In the genomic region with DNA sequence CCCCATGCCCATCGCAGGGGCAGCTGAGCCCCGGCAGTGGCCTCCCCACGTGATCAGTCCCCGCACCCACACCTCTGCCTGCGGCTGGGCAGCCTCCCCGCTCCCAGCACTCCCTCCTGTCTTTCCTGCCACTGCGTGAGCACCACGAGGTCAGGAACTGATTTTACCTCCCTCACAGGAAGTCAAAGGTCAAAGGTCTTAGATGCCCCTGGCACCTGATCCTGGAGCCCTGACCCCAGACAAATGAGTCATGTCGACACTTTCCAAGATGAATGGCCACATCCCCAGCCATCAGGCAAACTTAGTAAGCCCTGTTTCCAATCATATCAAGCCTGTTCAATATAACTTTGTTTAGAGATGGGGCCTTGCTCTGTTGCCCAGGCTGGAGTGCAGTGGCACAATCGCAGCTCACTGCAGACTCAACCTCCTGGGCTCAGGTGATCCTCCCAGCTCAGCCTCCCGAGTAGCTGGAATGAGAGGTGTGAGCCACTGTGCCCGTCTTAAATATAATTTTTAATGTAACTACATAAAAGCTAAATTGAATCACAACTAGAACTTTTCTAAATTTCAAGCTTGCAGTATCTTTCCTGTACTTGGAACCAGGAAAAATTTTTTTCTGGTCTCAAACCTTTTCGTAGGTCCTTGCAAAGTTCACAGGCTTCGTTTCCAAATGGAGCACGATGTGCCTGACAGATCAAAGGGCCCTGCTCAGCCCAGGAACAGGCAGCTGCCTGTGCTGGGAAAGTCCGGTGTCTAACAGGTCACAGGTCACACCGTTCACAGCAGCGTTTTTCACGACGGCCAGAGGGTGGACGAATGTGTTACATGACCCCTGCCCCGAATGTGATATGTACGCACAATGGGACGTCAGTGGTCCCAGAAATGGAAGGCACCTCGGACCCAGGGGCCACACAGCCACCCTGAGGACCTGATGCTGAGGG, we compare ENCODE assay signal across 1 cellular context.
TF ChIP-seq lines count a peak whose summit lies in the region.

No MANE protein-coding gene starts in this region.

TF ChIP-seq in HepG2, 621 proteins besides CTCF, POLR2A, EP300 and RAD21 (continued from another document and continues in another):
- TF ChIP-seq, protein P1, sequence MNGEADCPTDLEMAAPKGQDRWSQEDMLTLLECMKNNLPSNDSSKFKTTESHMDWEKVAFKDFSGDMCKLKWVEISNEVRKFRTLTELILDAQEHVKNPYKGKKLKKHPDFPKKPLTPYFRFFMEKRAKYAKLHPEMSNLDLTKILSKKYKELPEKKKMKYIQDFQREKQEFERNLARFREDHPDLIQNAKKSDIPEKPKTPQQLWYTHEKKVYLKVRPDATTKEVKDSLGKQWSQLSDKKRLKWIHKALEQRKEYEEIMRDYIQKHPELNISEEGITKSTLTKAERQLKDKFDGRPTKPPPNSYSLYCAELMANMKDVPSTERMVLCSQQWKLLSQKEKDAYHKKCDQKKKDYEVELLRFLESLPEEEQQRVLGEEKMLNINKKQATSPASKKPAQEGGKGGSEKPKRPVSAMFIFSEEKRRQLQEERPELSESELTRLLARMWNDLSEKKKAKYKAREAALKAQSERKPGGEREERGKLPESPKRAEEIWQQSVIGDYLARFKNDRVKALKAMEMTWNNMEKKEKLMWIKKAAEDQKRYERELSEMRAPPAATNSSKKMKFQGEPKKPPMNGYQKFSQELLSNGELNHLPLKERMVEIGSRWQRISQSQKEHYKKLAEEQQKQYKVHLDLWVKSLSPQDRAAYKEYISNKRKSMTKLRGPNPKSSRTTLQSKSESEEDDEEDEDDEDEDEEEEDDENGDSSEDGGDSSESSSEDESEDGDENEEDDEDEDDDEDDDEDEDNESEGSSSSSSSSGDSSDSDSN (CRISPR knock-in tag; IDR thresholded peaks at IDR 0.05) = peak; percentile 13
- TF ChIP-seq ZNF747 (CRISPR knock-in tag; IDR thresholded peaks at IDR 0.05; ENCODE audit: borderline replicate concordance) = no peak
- TF ChIP-seq, protein P2, sequence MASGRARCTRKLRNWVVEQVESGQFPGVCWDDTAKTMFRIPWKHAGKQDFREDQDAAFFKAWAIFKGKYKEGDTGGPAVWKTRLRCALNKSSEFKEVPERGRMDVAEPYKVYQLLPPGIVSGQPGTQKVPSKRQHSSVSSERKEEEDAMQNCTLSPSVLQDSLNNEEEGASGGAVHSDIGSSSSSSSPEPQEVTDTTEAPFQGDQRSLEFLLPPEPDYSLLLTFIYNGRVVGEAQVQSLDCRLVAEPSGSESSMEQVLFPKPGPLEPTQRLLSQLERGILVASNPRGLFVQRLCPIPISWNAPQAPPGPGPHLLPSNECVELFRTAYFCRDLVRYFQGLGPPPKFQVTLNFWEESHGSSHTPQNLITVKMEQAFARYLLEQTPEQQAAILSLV (CRISPR knock-in tag; IDR thresholded peaks at IDR 0.05; ENCODE audit: borderline replicate concordance) = peak; percentile 72; the same call in 1 of the 2 replicates
- peak; percentile 43; the same call in 1 of the 3 replicates for TF ChIP-seq MXI1 (IDR thresholded peaks at IDR 0.05; ENCODE audit: borderline replicate concordance, low read depth, low read length)
- TF ChIP-seq KAT2B (IDR thresholded peaks at IDR 0.05; ENCODE audit: borderline replicate concordance, low read depth, low read length) = no peak
- peak; percentile 59 for TF ChIP-seq NCOA2 (CRISPR knock-in tag; IDR thresholded peaks at IDR 0.05)
- TF ChIP-seq ATRX (CRISPR knock-in tag; IDR thresholded peaks at IDR 0.05; ENCODE audit: borderline replicate concordance) = no peak
- TF ChIP-seq SSRP1 (CRISPR knock-in tag; IDR thresholded peaks at IDR 0.05) = no peak
- no peak for TF ChIP-seq ZFAT (CRISPR knock-in tag; conservative IDR thresholded peaks at IDR 0.05)
- TF ChIP-seq HNRNPK (IDR thresholded peaks at IDR 0.05; ENCODE audit: low read depth, low read length, poor library complexity, severe bottlenecking) = no peak
- TF ChIP-seq FOSL1 (CRISPR knock-in tag; IDR thresholded peaks at IDR 0.05; ENCODE audit: borderline replicate concordance) = peak; percentile 59; the same call in 1 of the 2 replicates
- TF ChIP-seq, protein P3, sequence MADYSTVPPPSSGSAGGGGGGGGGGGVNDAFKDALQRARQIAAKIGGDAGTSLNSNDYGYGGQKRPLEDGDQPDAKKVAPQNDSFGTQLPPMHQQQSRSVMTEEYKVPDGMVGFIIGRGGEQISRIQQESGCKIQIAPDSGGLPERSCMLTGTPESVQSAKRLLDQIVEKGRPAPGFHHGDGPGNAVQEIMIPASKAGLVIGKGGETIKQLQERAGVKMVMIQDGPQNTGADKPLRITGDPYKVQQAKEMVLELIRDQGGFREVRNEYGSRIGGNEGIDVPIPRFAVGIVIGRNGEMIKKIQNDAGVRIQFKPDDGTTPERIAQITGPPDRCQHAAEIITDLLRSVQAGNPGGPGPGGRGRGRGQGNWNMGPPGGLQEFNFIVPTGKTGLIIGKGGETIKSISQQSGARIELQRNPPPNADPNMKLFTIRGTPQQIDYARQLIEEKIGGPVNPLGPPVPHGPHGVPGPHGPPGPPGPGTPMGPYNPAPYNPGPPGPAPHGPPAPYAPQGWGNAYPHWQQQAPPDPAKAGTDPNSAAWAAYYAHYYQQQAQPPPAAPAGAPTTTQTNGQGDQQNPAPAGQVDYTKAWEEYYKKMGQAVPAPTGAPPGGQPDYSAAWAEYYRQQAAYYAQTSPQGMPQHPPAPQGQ (CRISPR knock-in tag; IDR thresholded peaks at IDR 0.05; ENCODE audit: borderline replicate concordance) = no peak
- TF ChIP-seq BORCS8-MEF2B (CRISPR knock-in tag; IDR thresholded peaks at IDR 0.05) = peak; percentile 26; the same call in 1 of the 2 replicates
- TF ChIP-seq, protein P4, sequence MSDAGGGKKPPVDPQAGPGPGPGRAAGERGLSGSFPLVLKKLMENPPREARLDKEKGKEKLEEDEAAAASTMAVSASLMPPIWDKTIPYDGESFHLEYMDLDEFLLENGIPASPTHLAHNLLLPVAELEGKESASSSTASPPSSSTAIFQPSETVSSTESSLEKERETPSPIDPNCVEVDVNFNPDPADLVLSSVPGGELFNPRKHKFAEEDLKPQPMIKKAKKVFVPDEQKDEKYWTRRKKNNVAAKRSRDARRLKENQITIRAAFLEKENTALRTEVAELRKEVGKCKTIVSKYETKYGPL (CRISPR knock-in tag; IDR thresholded peaks at IDR 0.05) = no peak
- TF ChIP-seq, protein P5, sequence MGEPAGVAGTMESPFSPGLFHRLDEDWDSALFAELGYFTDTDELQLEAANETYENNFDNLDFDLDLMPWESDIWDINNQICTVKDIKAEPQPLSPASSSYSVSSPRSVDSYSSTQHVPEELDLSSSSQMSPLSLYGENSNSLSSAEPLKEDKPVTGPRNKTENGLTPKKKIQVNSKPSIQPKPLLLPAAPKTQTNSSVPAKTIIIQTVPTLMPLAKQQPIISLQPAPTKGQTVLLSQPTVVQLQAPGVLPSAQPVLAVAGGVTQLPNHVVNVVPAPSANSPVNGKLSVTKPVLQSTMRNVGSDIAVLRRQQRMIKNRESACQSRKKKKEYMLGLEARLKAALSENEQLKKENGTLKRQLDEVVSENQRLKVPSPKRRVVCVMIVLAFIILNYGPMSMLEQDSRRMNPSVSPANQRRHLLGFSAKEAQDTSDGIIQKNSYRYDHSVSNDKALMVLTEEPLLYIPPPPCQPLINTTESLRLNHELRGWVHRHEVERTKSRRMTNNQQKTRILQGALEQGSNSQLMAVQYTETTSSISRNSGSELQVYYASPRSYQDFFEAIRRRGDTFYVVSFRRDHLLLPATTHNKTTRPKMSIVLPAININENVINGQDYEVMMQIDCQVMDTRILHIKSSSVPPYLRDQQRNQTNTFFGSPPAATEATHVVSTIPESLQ (CRISPR knock-in tag; conservative IDR thresholded peaks at IDR 0.05) = no peak
- TF ChIP-seq ZKSCAN1 (IDR thresholded peaks at IDR 0.05; ENCODE audit: low read length) = no peak
- TF ChIP-seq, protein P6, sequence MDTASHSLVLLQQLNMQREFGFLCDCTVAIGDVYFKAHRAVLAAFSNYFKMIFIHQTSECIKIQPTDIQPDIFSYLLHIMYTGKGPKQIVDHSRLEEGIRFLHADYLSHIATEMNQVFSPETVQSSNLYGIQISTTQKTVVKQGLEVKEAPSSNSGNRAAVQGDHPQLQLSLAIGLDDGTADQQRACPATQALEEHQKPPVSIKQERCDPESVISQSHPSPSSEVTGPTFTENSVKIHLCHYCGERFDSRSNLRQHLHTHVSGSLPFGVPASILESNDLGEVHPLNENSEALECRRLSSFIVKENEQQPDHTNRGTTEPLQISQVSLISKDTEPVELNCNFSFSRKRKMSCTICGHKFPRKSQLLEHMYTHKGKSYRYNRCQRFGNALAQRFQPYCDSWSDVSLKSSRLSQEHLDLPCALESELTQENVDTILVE (CRISPR knock-in tag; IDR thresholded peaks at IDR 0.05) = no peak
- TF ChIP-seq, protein P7, sequence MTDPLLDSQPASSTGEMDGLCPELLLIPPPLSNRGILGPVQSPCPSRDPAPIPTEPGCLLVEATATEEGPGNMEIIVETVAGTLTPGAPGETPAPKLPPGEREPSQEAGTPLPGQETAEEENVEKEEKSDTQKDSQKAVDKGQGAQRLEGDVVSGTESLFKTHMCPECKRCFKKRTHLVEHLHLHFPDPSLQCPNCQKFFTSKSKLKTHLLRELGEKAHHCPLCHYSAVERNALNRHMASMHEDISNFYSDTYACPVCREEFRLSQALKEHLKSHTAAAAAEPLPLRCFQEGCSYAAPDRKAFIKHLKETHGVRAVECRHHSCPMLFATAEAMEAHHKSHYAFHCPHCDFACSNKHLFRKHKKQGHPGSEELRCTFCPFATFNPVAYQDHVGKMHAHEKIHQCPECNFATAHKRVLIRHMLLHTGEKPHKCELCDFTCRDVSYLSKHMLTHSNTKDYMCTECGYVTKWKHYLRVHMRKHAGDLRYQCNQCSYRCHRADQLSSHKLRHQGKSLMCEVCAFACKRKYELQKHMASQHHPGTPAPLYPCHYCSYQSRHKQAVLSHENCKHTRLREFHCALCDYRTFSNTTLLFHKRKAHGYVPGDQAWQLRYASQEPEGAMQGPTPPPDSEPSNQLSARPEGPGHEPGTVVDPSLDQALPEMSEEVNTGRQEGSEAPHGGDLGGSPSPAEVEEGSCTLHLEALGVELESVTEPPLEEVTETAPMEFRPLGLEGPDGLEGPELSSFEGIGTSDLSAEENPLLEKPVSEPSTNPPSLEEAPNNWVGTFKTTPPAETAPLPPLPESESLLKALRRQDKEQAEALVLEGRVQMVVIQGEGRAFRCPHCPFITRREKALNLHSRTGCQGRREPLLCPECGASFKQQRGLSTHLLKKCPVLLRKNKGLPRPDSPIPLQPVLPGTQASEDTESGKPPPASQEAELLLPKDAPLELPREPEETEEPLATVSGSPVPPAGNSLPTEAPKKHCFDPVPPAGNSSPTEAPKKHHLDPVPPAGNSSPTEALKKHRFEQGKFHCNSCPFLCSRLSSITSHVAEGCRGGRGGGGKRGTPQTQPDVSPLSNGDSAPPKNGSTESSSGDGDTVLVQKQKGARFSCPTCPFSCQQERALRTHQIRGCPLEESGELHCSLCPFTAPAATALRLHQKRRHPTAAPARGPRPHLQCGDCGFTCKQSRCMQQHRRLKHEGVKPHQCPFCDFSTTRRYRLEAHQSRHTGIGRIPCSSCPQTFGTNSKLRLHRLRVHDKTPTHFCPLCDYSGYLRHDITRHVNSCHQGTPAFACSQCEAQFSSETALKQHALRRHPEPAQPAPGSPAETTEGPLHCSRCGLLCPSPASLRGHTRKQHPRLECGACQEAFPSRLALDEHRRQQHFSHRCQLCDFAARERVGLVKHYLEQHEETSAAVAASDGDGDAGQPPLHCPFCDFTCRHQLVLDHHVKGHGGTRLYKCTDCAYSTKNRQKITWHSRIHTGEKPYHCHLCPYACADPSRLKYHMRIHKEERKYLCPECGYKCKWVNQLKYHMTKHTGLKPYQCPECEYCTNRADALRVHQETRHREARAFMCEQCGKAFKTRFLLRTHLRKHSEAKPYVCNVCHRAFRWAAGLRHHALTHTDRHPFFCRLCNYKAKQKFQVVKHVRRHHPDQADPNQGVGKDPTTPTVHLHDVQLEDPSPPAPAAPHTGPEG (CRISPR knock-in tag; IDR thresholded peaks at IDR 0.05) = no peak
- no peak for TF ChIP-seq KDM1A (CRISPR knock-in tag; IDR thresholded peaks at IDR 0.05)
- peak; percentile 23 for TF ChIP-seq MTA1 (CRISPR knock-in tag; IDR thresholded peaks at IDR 0.05; ENCODE audit: borderline replicate concordance)
- no peak for TF ChIP-seq ZNF496 (CRISPR knock-in tag; IDR thresholded peaks at IDR 0.05; ENCODE audit: insufficient replicate concordance)
- TF ChIP-seq, protein P8, sequence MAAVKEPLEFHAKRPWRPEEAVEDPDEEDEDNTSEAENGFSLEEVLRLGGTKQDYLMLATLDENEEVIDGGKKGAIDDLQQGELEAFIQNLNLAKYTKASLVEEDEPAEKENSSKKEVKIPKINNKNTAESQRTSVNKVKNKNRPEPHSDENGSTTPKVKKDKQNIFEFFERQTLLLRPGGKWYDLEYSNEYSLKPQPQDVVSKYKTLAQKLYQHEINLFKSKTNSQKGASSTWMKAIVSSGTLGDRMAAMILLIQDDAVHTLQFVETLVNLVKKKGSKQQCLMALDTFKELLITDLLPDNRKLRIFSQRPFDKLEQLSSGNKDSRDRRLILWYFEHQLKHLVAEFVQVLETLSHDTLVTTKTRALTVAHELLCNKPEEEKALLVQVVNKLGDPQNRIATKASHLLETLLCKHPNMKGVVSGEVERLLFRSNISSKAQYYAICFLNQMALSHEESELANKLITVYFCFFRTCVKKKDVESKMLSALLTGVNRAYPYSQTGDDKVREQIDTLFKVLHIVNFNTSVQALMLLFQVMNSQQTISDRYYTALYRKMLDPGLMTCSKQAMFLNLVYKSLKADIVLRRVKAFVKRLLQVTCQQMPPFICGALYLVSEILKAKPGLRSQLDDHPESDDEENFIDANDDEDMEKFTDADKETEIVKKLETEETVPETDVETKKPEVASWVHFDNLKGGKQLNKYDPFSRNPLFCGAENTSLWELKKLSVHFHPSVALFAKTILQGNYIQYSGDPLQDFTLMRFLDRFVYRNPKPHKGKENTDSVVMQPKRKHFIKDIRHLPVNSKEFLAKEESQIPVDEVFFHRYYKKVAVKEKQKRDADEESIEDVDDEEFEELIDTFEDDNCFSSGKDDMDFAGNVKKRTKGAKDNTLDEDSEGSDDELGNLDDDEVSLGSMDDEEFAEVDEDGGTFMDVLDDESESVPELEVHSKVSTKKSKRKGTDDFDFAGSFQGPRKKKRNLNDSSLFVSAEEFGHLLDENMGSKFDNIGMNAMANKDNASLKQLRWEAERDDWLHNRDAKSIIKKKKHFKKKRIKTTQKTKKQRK (IDR thresholded peaks at IDR 0.05; ENCODE audit: low read length) = no peak
- TF ChIP-seq LCORL (IDR thresholded peaks at IDR 0.05) = no peak
- peak; percentile 82; the same call in 1 of the 2 replicates for TF ChIP-seq LCORL (CRISPR knock-in tag; IDR thresholded peaks at IDR 0.05)
- no peak for TF ChIP-seq THYN1 (CRISPR knock-in tag; IDR thresholded peaks at IDR 0.05; ENCODE audit: borderline replicate concordance, low read depth)
- TF ChIP-seq, protein P9, sequence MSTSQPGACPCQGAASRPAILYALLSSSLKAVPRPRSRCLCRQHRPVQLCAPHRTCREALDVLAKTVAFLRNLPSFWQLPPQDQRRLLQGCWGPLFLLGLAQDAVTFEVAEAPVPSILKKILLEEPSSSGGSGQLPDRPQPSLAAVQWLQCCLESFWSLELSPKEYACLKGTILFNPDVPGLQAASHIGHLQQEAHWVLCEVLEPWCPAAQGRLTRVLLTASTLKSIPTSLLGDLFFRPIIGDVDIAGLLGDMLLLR (CRISPR knock-in tag; IDR thresholded peaks at IDR 0.05) = no peak
- no peak for TF ChIP-seq MAFK (conservative IDR thresholded peaks at IDR 0.05 in 1 of 2, IDR thresholded peaks at IDR 0.05 in 1 of 2; ENCODE audit: low read length in 2 of 2)
- TF ChIP-seq ELF1 (CRISPR knock-in tag; IDR thresholded peaks at IDR 0.05) = no peak; the same call in 1 of the 2 replicates
- no peak for TF ChIP-seq ZNF382 (CRISPR knock-in tag; IDR thresholded peaks at IDR 0.05; ENCODE audit: borderline replicate concordance)
- TF ChIP-seq, protein P10, sequence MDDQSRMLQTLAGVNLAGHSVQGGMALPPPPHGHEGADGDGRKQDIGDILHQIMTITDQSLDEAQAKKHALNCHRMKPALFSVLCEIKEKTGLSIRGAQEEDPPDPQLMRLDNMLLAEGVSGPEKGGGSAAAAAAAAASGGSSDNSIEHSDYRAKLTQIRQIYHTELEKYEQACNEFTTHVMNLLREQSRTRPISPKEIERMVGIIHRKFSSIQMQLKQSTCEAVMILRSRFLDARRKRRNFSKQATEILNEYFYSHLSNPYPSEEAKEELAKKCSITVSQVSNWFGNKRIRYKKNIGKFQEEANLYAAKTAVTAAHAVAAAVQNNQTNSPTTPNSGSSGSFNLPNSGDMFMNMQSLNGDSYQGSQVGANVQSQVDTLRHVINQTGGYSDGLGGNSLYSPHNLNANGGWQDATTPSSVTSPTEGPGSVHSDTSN (CRISPR knock-in tag; IDR thresholded peaks at IDR 0.05; ENCODE audit: borderline replicate concordance) = no peak
